In the genomic region with DNA sequence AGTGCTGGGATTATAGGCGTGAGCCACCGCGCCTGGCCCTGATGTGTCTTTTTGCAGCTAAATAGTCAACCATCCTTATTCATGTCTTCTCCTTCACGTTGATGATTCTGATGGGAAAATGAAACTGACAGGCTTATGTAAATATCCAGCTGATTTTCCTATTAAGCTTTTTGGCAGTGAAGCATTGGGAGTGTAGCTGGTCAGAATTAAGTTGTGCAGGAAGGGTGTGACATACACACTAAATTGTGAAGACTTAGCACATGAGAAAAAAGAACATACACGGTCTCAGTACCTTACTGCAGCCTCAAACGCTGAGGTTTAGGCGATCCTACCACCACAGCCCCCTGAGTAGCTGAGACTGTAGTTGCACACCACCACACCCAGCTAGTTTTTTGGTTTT, we compare ENCODE assay signal across 1 cellular context.
TF ChIP-seq lines count a peak whose summit lies in the region.

No MANE protein-coding gene starts in this region.

TF ChIP-seq in GM12878, 131 proteins besides CTCF, POLR2A, EP300 and RAD21:
- TF ChIP-seq, protein P1, sequence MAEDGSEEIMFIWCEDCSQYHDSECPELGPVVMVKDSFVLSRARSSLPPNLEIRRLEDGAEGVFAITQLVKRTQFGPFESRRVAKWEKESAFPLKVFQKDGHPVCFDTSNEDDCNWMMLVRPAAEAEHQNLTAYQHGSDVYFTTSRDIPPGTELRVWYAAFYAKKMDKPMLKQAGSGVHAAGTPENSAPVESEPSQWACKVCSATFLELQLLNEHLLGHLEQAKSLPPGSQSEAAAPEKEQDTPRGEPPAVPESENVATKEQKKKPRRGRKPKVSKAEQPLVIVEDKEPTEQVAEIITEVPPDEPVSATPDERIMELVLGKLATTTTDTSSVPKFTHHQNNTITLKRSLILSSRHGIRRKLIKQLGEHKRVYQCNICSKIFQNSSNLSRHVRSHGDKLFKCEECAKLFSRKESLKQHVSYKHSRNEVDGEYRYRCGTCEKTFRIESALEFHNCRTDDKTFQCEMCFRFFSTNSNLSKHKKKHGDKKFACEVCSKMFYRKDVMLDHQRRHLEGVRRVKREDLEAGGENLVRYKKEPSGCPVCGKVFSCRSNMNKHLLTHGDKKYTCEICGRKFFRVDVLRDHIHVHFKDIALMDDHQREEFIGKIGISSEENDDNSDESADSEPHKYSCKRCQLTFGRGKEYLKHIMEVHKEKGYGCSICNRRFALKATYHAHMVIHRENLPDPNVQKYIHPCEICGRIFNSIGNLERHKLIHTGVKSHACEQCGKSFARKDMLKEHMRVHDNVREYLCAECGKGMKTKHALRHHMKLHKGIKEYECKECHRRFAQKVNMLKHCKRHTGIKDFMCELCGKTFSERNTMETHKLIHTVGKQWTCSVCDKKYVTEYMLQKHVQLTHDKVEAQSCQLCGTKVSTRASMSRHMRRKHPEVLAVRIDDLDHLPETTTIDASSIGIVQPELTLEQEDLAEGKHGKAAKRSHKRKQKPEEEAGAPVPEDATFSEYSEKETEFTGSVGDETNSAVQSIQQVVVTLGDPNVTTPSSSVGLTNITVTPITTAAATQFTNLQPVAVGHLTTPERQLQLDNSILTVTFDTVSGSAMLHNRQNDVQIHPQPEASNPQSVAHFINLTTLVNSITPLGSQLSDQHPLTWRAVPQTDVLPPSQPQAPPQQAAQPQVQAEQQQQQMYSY (CRISPR knock-in tag; IDR thresholded peaks at IDR 0.05): no peak
- TF ChIP-seq ZNF622 (IDR thresholded peaks at IDR 0.05): no peak
- TF ChIP-seq IKZF2 (IDR thresholded peaks at IDR 0.05): no peak
- no peak for TF ChIP-seq SMAD5 (IDR thresholded peaks at IDR 0.05; ENCODE audit: low read depth)
- TF ChIP-seq NBN (IDR thresholded peaks at IDR 0.05): no peak
- no peak for TF ChIP-seq NRF1 (conservative IDR thresholded peaks at IDR 0.05; ENCODE audit: low read depth, low read length)
- TF ChIP-seq MYB (IDR thresholded peaks at IDR 0.05; ENCODE audit: borderline replicate concordance, low read depth, low read length): no peak
- no peak for TF ChIP-seq YY1 (IDR thresholded peaks at IDR 0.05; ENCODE audit: low read depth, low read length)
- TF ChIP-seq TCF7 (IDR thresholded peaks at IDR 0.05; ENCODE audit: borderline replicate concordance): no peak
- no peak for TF ChIP-seq ZNF384 (IDR thresholded peaks at IDR 0.05; ENCODE audit: borderline replicate concordance, low read depth, low read length)
- no peak for TF ChIP-seq ZNF24 (IDR thresholded peaks at IDR 0.05)
- no peak for TF ChIP-seq CHD4 (IDR thresholded peaks at IDR 0.05)
- TF ChIP-seq PAX5 (IDR thresholded peaks at IDR 0.05; ENCODE audit: borderline replicate concordance, low read depth, low read length): no peak
